28 cellular contexts compared by ENCODE assay signal in the genomic region with DNA sequence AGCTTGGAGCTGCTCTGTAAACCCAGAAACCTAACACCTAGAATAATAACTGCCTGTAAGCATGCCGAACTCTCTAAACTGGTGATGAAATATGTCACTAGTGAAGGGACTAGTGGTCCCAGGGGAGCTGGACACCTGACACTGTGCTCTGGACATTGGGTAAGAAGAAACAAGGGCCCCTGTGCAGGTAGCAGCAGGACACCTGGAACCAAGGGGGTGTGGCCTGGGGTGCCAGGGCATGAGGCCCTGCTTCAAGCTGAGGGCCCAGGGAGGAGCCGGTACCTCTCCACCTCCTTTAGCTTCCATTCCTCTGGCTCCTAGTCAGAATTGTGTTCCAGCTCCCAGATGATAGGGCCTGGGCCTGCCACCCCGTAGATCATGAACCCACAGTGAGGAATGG.
"Had no signal": no experiment of that assay in that cellular context is flagged by ENCODE, and none has a peak within 500 bp of the region (broad histone marks: within the 10 kb centered on the region; RNA-seq: fewer than 3 reads in every experiment).

No MANE protein-coding gene starts in this region.

- H3K4me3 ChIP-seq: pancreas, psoas muscle, right lobe of liver, sigmoid colon, smooth muscle cell, stomach, thoracic aorta, thyroid gland, tibial nerve, upper lobe of left lung, uterus had no signal

- H3K4me3 Mint-ChIP-seq: naive B cell; naive thymus-derived CD8-positive, alpha-beta T cell; natural killer cell treated with Interleukin-12 subunit alpha and Interleukin-12 subunit beta and Interleukin-15 and Interleukin-18, amount 100 ng/mL, for 72 hours; nephron progenitor cell; neural crest cell; stimulated activated effector memory CD8-positive, alpha-beta T cell treated with anti-CD3 and anti-CD28 coated beads, Interleukin-12 subunit alpha, Interleukin-12 subunit beta, amount 100 ng/mL, for 72 hours; stimulated activated naive B cell treated with anti-CD40 and anti-IgM and Interleukin-4, amounts not matched to agents 10 μg/mL and 1 μg/mL and 100 μg/mL, for 72 hours; stimulated activated naive CD8-positive, alpha-beta T cell treated with anti-CD3 and anti-CD28 coated beads, Interleukin-15, Interleukin-2, amounts not matched to agents 100 ng/mL and 50 ng/mL, for 24 hours had no signal

- H3K27ac Mint-ChIP-seq: naive B cell; naive thymus-derived CD8-positive, alpha-beta T cell; natural killer cell treated with Interleukin-12 subunit alpha and Interleukin-12 subunit beta and Interleukin-15 and Interleukin-18, amount 100 ng/mL, for 72 hours; progenitor cell of endocrine pancreas; stimulated activated effector memory CD8-positive, alpha-beta T cell treated with anti-CD3 and anti-CD28 coated beads, Interleukin-12 subunit alpha, Interleukin-12 subunit beta, amount 100 ng/mL, for 72 hours; stimulated activated naive B cell treated with anti-CD40 and anti-IgM and Interleukin-4, amounts not matched to agents 10 μg/mL and 1 μg/mL and 100 μg/mL, for 72 hours; stimulated activated naive CD8-positive, alpha-beta T cell treated with anti-CD3 and anti-CD28 coated beads, Interleukin-15, Interleukin-2, amounts not matched to agents 100 ng/mL and 50 ng/mL, for 24 hours had no signal

- H3K4me2 ChIP-seq: smooth muscle cell had no signal

- H3K4me1 Mint-ChIP-seq: naive B cell; naive thymus-derived CD8-positive, alpha-beta T cell; neural crest cell; stimulated activated effector memory CD8-positive, alpha-beta T cell treated with anti-CD3 and anti-CD28 coated beads, Interleukin-12 subunit alpha, Interleukin-12 subunit beta, amount 100 ng/mL, for 72 hours; stimulated activated naive B cell treated with anti-CD40 and anti-IgM and Interleukin-4, amounts not matched to agents 10 μg/mL and 1 μg/mL and 100 μg/mL, for 72 hours had no signal

- H3K36me3 Mint-ChIP-seq: stimulated activated effector memory CD8-positive, alpha-beta T cell treated with anti-CD3 and anti-CD28 coated beads, Interleukin-12 subunit alpha, Interleukin-12 subunit beta, amount 100 ng/mL, for 72 hours had no signal

- DNase-seq: naive B cell; naive thymus-derived CD8-positive, alpha-beta T cell; nephron progenitor cell; nucleus accumbens; pancreas; psoas muscle; right lobe of liver; sigmoid colon; stimulated activated CD4-positive, alpha-beta T cell treated with anti-CD3 and anti-CD28 coated beads, Interleukin-15, amount 100 ng/mL, for 24 hours; stimulated activated CD4-positive, alpha-beta T cell treated with anti-CD3 and anti-CD28 coated beads, Interleukin-2, amount 100 ng/mL, for 24 hours; stimulated activated CD4-positive, alpha-beta T cell treated with anti-CD3 and anti-CD28 coated beads, Interleukin-2, amount 100 ng/mL, for 48 hours; stimulated activated CD4-positive, alpha-beta T cell treated with anti-CD3 and anti-CD28 coated beads, Interleukin-4, amount 100 ng/mL, for 24 hours; stimulated activated naive B cell treated with anti-CD40 and anti-IgM and Interleukin-4, amounts not matched to agents 10 μg/mL and 1 μg/mL and 100 μg/mL, for 72 hours; stimulated activated naive CD4-positive, alpha-beta T cell treated with Interleukin-2 at 50 U/mL for 16 hours; stomach; thyroid gland; trophoblast cell; uterus had no signal

- H3K27ac ChIP-seq: neutrophil, pancreas, psoas muscle, right lobe of liver, sigmoid colon, stomach, thoracic aorta, thyroid gland, tibial nerve, upper lobe of left lung, uterus had no signal

- H3K9me3 ChIP-seq: neutrophil, pancreas, right lobe of liver, thyroid gland, uterus had no signal

- H3K27me3 Mint-ChIP-seq: natural killer cell treated with Interleukin-12 subunit alpha and Interleukin-12 subunit beta and Interleukin-15 and Interleukin-18, amount 100 ng/mL, for 72 hours; progenitor cell of endocrine pancreas; stimulated activated naive CD8-positive, alpha-beta T cell treated with anti-CD3 and anti-CD28 coated beads, Interleukin-15, Interleukin-2, amounts not matched to agents 100 ng/mL and 50 ng/mL, for 24 hours had no signal

- H3K4me1 ChIP-seq: pancreas, psoas muscle, right lobe of liver, sigmoid colon, stomach, thyroid gland, tibial nerve, upper lobe of left lung, uterus had no signal

- H3K36me3 ChIP-seq: neutrophil, pancreas, right lobe of liver, sigmoid colon, stomach, thoracic aorta, thyroid gland, tibial nerve, upper lobe of left lung, uterus had no signal

- FAIRE-seq: pancreas had no signal

- H3K27me3 ChIP-seq: neutrophil, pancreas, right lobe of liver, sigmoid colon, stomach, thyroid gland, tibial nerve, upper lobe of left lung, uterus had no signal
